Comparison of ENCODE assay signal across 12 cellular contexts in genomic region chr22:40401532-40401931, GRCh38. TPM values are rescaled to one million over a fixed set of nuclear protein-coding genes. Genes with fewer than 3 reads are reported as not detected.
A peak's percentile ranks its signal among the peaks of the same experiment; 100 is the strongest.
DNase-seq lines count a peak whose midpoint lies in the region; ATAC-seq, FAIRE-seq and TF ChIP-seq lines count a peak whose summit lies in the region.
"Had no signal": no experiment of that assay in that cellular context is flagged by ENCODE, and none has a peak within 500 bp of the region (broad histone marks: within the 10 kb centered on the region; RNA-seq: fewer than 3 reads in every experiment).

No MANE protein-coding gene starts in this region.

- H3K27me3 ChIP-seq in body of pancreas (no peaks in the 10 kb centered on the region), heart left ventricle (no peaks in the 10 kb centered on the region)
- H3K27me3 ChIP-seq: pancreas, tibial artery had no signal

- ATAC-seq in body of pancreas (no peak), HG03571 (IDR thresholded peaks at IDR 0.05; ENCODE audit: unreplicated experiment) (no peak), heart left ventricle (no peak)

- 64 to 65% methylated on average over 4 of the region's 4 CpGs for WGBS in body of pancreas, 2 donors
- WGBS in heart left ventricle, 4 donors: 91 to 100% (median 95%) methylated on average over 4 of the region's 4 CpGs

- TF ChIP-seq CTCF in body of pancreas (IDR thresholded peaks at IDR 0.05): no peak
- no peak for TF ChIP-seq CTCF in heart left ventricle (IDR thresholded peaks at IDR 0.05)

- H3K36me3 ChIP-seq in body of pancreas (replicated peaks in 1 of 2; ENCODE audit: insufficient read depth in 1 of 2, low read depth in 2 of 2) (peaks cover 12 to 21% of the 10 kb centered on the region in 2 donors), heart left ventricle (peaks cover 3 to 64% (median 49%) of the 10 kb centered on the region in 9 donors)

- no peak for DNase-seq in GM18507 (ENCODE audit: extremely low spot score, insufficient read length, low read depth)
- peak; percentile 56 to 64 for DNase-seq in activated CD4-positive, alpha-beta T cell treated with anti-CD3 and anti-CD28 coated beads, Interleukin-2, amount 50 U/mL, for 48 hours
- peak in 3 of 4 donors; percentile 42 to 63 (median 45) for DNase-seq in body of pancreas
- DNase-seq in stimulated activated CD8-positive, alpha-beta memory T cell treated with anti-CD3 and anti-CD28 coated beads, Interleukin-12 subunit alpha, Interleukin-12 subunit beta, amount 100 ng/mL, for 1 hour (ENCODE audit: low read depth): peak; percentile 49
- DNase-seq in hippocampal formation (lab: John Stamatoyannopoulos, UW): no peak
- no peak for DNase-seq in heart left ventricle
- DNase-seq in NCI-H226: no peak
- DNase-seq: erythroblast, kidney, tibial artery had no signal

- peak overlapping the region in 1 of 4 donors; percentile 11 for H3K27ac ChIP-seq in body of pancreas
- peak overlapping the region in 1 of 12 donors; percentile 21 for H3K27ac ChIP-seq in heart left ventricle
- H3K27ac ChIP-seq: pancreas, tibial artery had no signal

- intact Hi-C loops in body of pancreas (cut with DNase I): no loop called here
- intact Hi-C loops in heart left ventricle (cut with DNase I): no loop called here

- H3K4me3 ChIP-seq in body of pancreas (no peak overlapping the region), heart left ventricle (no peak overlapping the region)
- H3K4me3 ChIP-seq: pancreas, tibial artery had no signal

- TF ChIP-seq POLR2A in body of pancreas (IDR thresholded peaks at IDR 0.05): no peak
- no peak for TF ChIP-seq POLR2A in heart left ventricle (IDR thresholded peaks at IDR 0.05)

- no peaks in the 10 kb centered on the region for H3K9me3 ChIP-seq in body of pancreas
- no peaks in the 10 kb centered on the region for H3K9me3 ChIP-seq in heart left ventricle
- H3K9me3 ChIP-seq: pancreas, tibial artery had no signal

- peaks cover 17% of the 10 kb centered on the region for H3K4me1 ChIP-seq in body of pancreas
- H3K4me1 ChIP-seq in heart left ventricle: peaks cover 0 to 42% (median 6%) of the 10 kb centered on the region in 12 donors

- FAIRE-seq in GM18507 (lab: Jason Lieb, UNC): peak; percentile 59
- FAIRE-seq: kidney, pancreas had no signal

RNA-seq across cellular contexts. Expression of gene SGSM3, which starts 31.1 kb away (rescaled TPM):
- total RNA-seq in body of pancreas (100 to 1,000 TPM; 125 to 231 TPM), heart left ventricle (10 to 100 TPM; 30.3 to 43.7 (median 31.7) TPM)
- polyA plus RNA-seq in heart left ventricle: 10 to 100 TPM; 38.3 to 42.8 TPM

RNA-seq across cellular contexts. Expression of gene ADSL, which starts 55.2 kb away (rescaled TPM):
- total RNA-seq in body of pancreas (10 to 100 TPM; 49.0 to 76.5 TPM), heart left ventricle (10 to 100 TPM; 46.9 to 87.8 (median 52.0) TPM)
- 100 to 1,000 TPM in 1 of 2 donors, 10 to 100 TPM in 1; 35.5 to 131 TPM for polyA plus RNA-seq in heart left ventricle

Comparison
In these comparisons a context has a peak if more than half of its experiments do, and no peak if none do; other contexts are left out.
1. DNase-seq: peak in activated CD4-positive, alpha-beta T cell treated with anti-CD3 and anti-CD28 coated beads, Interleukin-2, amount 50 U/mL, for 48 hours (2 of 2), body of pancreas (3 of 4) and stimulated activated CD8-positive, alpha-beta memory T cell treated with anti-CD3 and anti-CD28 coated beads, Interleukin-12 subunit alpha, Interleukin-12 subunit beta, amount 100 ng/mL, for 1 hour (single experiment); none in GM18507 (single experiment), hippocampal formation (0 of 2), heart left ventricle (0 of 5) and NCI-H226 (single experiment).